Comparison of ENCODE assay signal across 21 cellular contexts in genomic region chr12:7916936-7917335, GRCh38. TPM values are rescaled to one million over a fixed set of nuclear protein-coding genes. Genes with fewer than 3 reads are reported as not detected.
DNase-seq lines count a peak whose midpoint lies in the region; ATAC-seq, FAIRE-seq and TF ChIP-seq lines count a peak whose summit lies in the region.
"Had no signal": no experiment of that assay in that cellular context is flagged by ENCODE, and none has a peak within 500 bp of the region (broad histone marks: within the 10 kb centered on the region; RNA-seq: fewer than 3 reads in every experiment).

No MANE protein-coding gene starts in this region.

- no peak overlapping the region for H3K9ac ChIP-seq in HepG2 (ENCODE audit: insufficient read depth, low read depth, low read length)

- BruUV-seq in HepG2 (replicated peaks; lab: Mats Ljungman, UMichigan), result no TSS peak

- 50% methylated on average over 1 of the region's 1 CpG for WGBS in HepG2 (ENCODE audit: low lambda C conversion rate)

- peaks cover 31% of the 10 kb centered on the region for H3K4me1 ChIP-seq in HepG2 (ENCODE audit: insufficient read depth, low read length)
- H3K4me1 ChIP-seq: BE2C had no signal

- peaks cover 41 to 58% of the 10 kb centered on the region in 2 donors for H3K4me1 Mint-ChIP-seq in natural killer cell
- H3K4me1 Mint-ChIP-seq in natural killer cell treated with Interleukin-12 subunit alpha and Interleukin-12 subunit beta and Interleukin-15 and Interleukin-18, amount 100 ng/mL, for 72 hours (ENCODE audit: low read depth in 2 of 2), result peaks cover 35 to 41% of the 10 kb centered on the region in 2 donors
- H3K4me1 Mint-ChIP-seq in T-helper 17 cell, result peaks cover 22% of the 10 kb centered on the region
- H3K4me1 Mint-ChIP-seq in type B pancreatic cell (ENCODE audit: unreplicated experiment), result no peaks in the 10 kb centered on the region

- TF ChIP-seq EP300 in HepG2 (IDR thresholded peaks at IDR 0.05; ENCODE audit: low read depth in 2 of 2, low read length in 2 of 2) (no peak), HepG2 (CRISPR knock-in tag; IDR thresholded peaks at IDR 0.05; ENCODE audit: borderline replicate concordance) (no peak)

- no peak for TF ChIP-seq RAD21 in HepG2 (CRISPR knock-in tag; IDR thresholded peaks at IDR 0.05)

- ATAC-seq in natural killer cell (no peak), T-helper 17 cell (peak; percentile 10), HepG2 (peak; percentile 65), GM21367 (IDR thresholded peaks at IDR 0.05; ENCODE audit: unreplicated experiment) (no peak)
- no peak for ATAC-seq in natural killer cell treated with Interleukin-12 subunit alpha and Interleukin-12 subunit beta and Interleukin-15 and Interleukin-18, amount 100 ng/mL, for 72 hours
- ATAC-seq: esophagus mucosa had no signal

- H3K9me3 ChIP-seq in T-helper 17 cell (ENCODE audit: control insufficient read depth, low read length, poor library complexity, severe bottlenecking) (no peaks in the 10 kb centered on the region), HepG2 (ENCODE audit: low read length) (no peaks in the 10 kb centered on the region)
- H3K9me3 ChIP-seq: BE2C, MG63 had no signal

- peaks cover 4% of the 10 kb centered on the region; the same call in 1 of the 2 replicates for H4K20me1 ChIP-seq in HepG2 (ENCODE audit: insufficient read depth, low read length)

- CTCF ChIA-PET in HepG2 (lab: Yijun Ruan, JAX; ENCODE audit: low intra/inter-chr PET ratio, low total read pairs), result no interaction called here

- no peaks in the 10 kb centered on the region for H3K79me2 ChIP-seq in HepG2 (ENCODE audit: insufficient read depth, low read length)

- DNase-seq in natural killer cell, result no peak
- DNase-seq in natural killer cell treated with Interleukin-12 subunit alpha and Interleukin-12 subunit beta and Interleukin-15 and Interleukin-18, amount 100 ng/mL, for 72 hours (ENCODE audit: low spot score), result no peak
- no peak for DNase-seq in T-helper 17 cell
- DNase-seq in HepG2 (ENCODE audit: low spot score), result no peak
- DNase-seq in type B pancreatic cell (ENCODE audit: extremely low spot score, unreplicated experiment), result no peak
- no peak for DNase-seq in stimulated activated CD4-positive, alpha-beta T cell treated with anti-CD3 and anti-CD28 coated beads, Interleukin-1b, Interleukin-23, amount 100 ng/mL, for 48 hours
- no peak for DNase-seq in coronary artery (ENCODE audit: low spot score)
- DNase-seq: activated CD4-positive, alpha-beta T cell treated with anti-CD3 and anti-CD28 coated beads, Interleukin-2, amount 50 U/mL, for 1 hour; BE2C; cerebellar nuclear complex; EL; left cardiac atrium; MG63; NCI-H1436; NCI-H526; nucleus accumbens; stimulated activated CD4-positive, alpha-beta T cell treated with anti-CD3 and anti-CD28 coated beads, Interleukin-4, amount 100 ng/mL, for 24 hours had no signal

- H3K36me3 Mint-ChIP-seq in natural killer cell (no peaks in the 10 kb centered on the region), T-helper 17 cell (ENCODE audit: low read depth) (peaks cover 6% of the 10 kb centered on the region), type B pancreatic cell (peaks cover 39% of the 10 kb centered on the region)
- peaks cover 12% of the 10 kb centered on the region for H3K36me3 Mint-ChIP-seq in natural killer cell treated with Interleukin-12 subunit alpha and Interleukin-12 subunit beta and Interleukin-15 and Interleukin-18, amount 100 ng/mL, for 72 hours

- in situ Hi-C loops in HepG2 (cut with HindIII; ENCODE audit: extremely low pct_ligation_motif_present, low pct_unique_long_range_greater_than_20kb), result no loop called here

- peak overlapping the region; percentile 76 for H3K4me3 Mint-ChIP-seq in natural killer cell
- no peak overlapping the region for H3K4me3 Mint-ChIP-seq in natural killer cell treated with Interleukin-12 subunit alpha and Interleukin-12 subunit beta and Interleukin-15 and Interleukin-18, amount 100 ng/mL, for 72 hours
- H3K4me3 Mint-ChIP-seq in T-helper 17 cell, result peak overlapping the region; percentile 43
- H3K4me3 Mint-ChIP-seq in type B pancreatic cell, result no peak overlapping the region

- H3K4me3 ChIP-seq in HepG2 (replicated peaks in 1 of 3; ENCODE audit: insufficient read depth in 1 of 3, low read depth in 2 of 3, low read length in 3 of 3), result no peak overlapping the region
- no peak overlapping the region for H3K4me3 ChIP-seq in coronary artery
- H3K4me3 ChIP-seq: MG63 had no signal

- H3K27ac ChIP-seq in HepG2 (ENCODE audit: extremely low read length, insufficient read depth, low read length), result no peak overlapping the region
- H3K27ac ChIP-seq in coronary artery, result no peak overlapping the region
- H3K27ac ChIP-seq: RWPE1 had no signal

- H3K4me2 ChIP-seq in HepG2 (ENCODE audit: low read depth, low read length), result no peak overlapping the region

- no peaks in the 10 kb centered on the region for H3K27me3 ChIP-seq in HepG2 (ENCODE audit: control insufficient read depth in 1 of 2, insufficient read depth in 2 of 2, low read length in 2 of 2)
- H3K27me3 ChIP-seq: BE2C, MG63 had no signal

- intact Hi-C loops in natural killer cell (cut with micrococcal nuclease) (no loop called here), HepG2 (cut with micrococcal nuclease; ENCODE audit: unreplicated experiment) (no loop called here)

- peaks cover 2 to 10% of the 10 kb centered on the region in 2 experiments; a peak in 4 of 5 replicates for H3K36me3 ChIP-seq in HepG2 (replicated peaks in 1 of 2; ENCODE audit: control insufficient read depth in 1 of 2, insufficient read depth in 2 of 2, low read length in 2 of 2)
- H3K36me3 ChIP-seq: BE2C, MG63 had no signal

- H3K27me3 Mint-ChIP-seq in natural killer cell (ENCODE audit: low read depth in 2 of 2) (no peaks in the 10 kb centered on the region), T-helper 17 cell (no peaks in the 10 kb centered on the region), type B pancreatic cell (no peaks in the 10 kb centered on the region)
- no peaks in the 10 kb centered on the region for H3K27me3 Mint-ChIP-seq in natural killer cell treated with Interleukin-12 subunit alpha and Interleukin-12 subunit beta and Interleukin-15 and Interleukin-18, amount 100 ng/mL, for 72 hours

- FAIRE-seq in HepG2 (lab: Jason Lieb, UNC), result no peak

- H3K27ac Mint-ChIP-seq in natural killer cell, result peak overlapping the region; percentile 54 to 77
- H3K27ac Mint-ChIP-seq in natural killer cell treated with Interleukin-12 subunit alpha and Interleukin-12 subunit beta and Interleukin-15 and Interleukin-18, amount 100 ng/mL, for 72 hours, result peak overlapping the region in 1 of 2 donors; percentile 23
- H3K27ac Mint-ChIP-seq in T-helper 17 cell, result peak overlapping the region; percentile 90
- peak overlapping the region; percentile 80 for H3K27ac Mint-ChIP-seq in type B pancreatic cell

- H3K9me3 Mint-ChIP-seq in natural killer cell, result no peaks in the 10 kb centered on the region
- no peaks in the 10 kb centered on the region for H3K9me3 Mint-ChIP-seq in natural killer cell treated with Interleukin-12 subunit alpha and Interleukin-12 subunit beta and Interleukin-15 and Interleukin-18, amount 100 ng/mL, for 72 hours
- H3K9me3 Mint-ChIP-seq in type B pancreatic cell, result no peaks in the 10 kb centered on the region

- H2AFZ ChIP-seq in HepG2 (ENCODE audit: low read length), result no peak overlapping the region

- POLR2A ChIA-PET in HepG2 (lab: Yijun Ruan, JAX), result no interaction called here

- TF ChIP-seq CTCF in natural killer cell (IDR thresholded peaks at IDR 0.05) (no peak), HepG2 (CRISPR knock-in tag; IDR thresholded peaks at IDR 0.05) (no peak), type B pancreatic cell (conservative IDR thresholded peaks at IDR 0.05) (no peak), coronary artery (IDR thresholded peaks at IDR 0.05) (no peak)

- peak in 1 of 2 experiments; percentile 38; a peak in 1 of 4 replicates for TF ChIP-seq POLR2A in HepG2 (IDR thresholded peaks at IDR 0.05; ENCODE audit: insufficient read depth in 1 of 2, low read depth in 2 of 2, low read length in 2 of 2)

RNA-seq across cellular contexts. Expression of gene SLC2A3, which starts 19.1 kb away (rescaled TPM):
- total RNA-seq in natural killer cell, result 100 to 1,000 TPM; 406 to 534 (median 427) TPM
- total RNA-seq in natural killer cell treated with Interleukin-12 subunit alpha and Interleukin-12 subunit beta and Interleukin-15 and Interleukin-18, amount 100 ng/mL, for 72 hours, result 100 to 1,000 TPM; 250 to 356 TPM
- 100 to 1,000 TPM; 689 to 766 TPM for total RNA-seq in T-helper 17 cell
- 22.6 and 39.3 TPM in 2 replicates for total RNA-seq in HepG2 (2016; rRNA removed; fragmentation: Illumina TruSeq; extraction: Trizol)
- total RNA-seq in HepG2 (2016; cell fraction: cytosol; rRNA removed; fragmentation: Illumina TruSeq; extraction: Trizol; ENCODE audit: low read depth), result 4.1 and 6.1 TPM in 2 replicates
- total RNA-seq in HepG2 (2016; cell fraction: insoluble cytoplasmic fraction; rRNA removed; fragmentation: Illumina TruSeq; extraction: Trizol), result 23.5 and 38.0 TPM in 2 replicates
- 8.7 and 10.8 TPM in 2 replicates for total RNA-seq in HepG2 (2016; cell fraction: membrane; rRNA removed; fragmentation: Illumina TruSeq; extraction: Trizol)
- total RNA-seq in HepG2 (2016; cell fraction: nucleus; rRNA removed; fragmentation: Illumina TruSeq; extraction: Trizol), result 44.8 and 53.2 TPM in 2 replicates
- 282 and 580 TPM in 2 replicates for polyA plus RNA-seq in HepG2 (2011; rRNA removed)
- polyA plus RNA-seq in HepG2 (2011; cell fraction: cytosol; rRNA removed), result 309 and 461 TPM in 2 replicates
- 109 and 185 TPM in 2 replicates for polyA plus RNA-seq in HepG2 (2011; cell fraction: nucleus; rRNA removed)
- 113 and 491 TPM in 2 replicates for polyA plus RNA-seq in HepG2 (2012)
- 1.8 and 2.1 TPM in 2 replicates for polyA plus RNA-seq in HepG2 (2016; cell fraction: cytosol; fragmentation: Illumina TruSeq; extraction: Trizol; ENCODE audit: low read depth)
- polyA plus RNA-seq in HepG2 (2016; cell fraction: insoluble cytoplasmic fraction; fragmentation: Illumina TruSeq; extraction: Trizol; ENCODE audit: low read depth), result 10.2 and 12.0 TPM in 2 replicates
- polyA plus RNA-seq in HepG2 (2016; cell fraction: membrane; fragmentation: Illumina TruSeq; extraction: Trizol; ENCODE audit: low read depth), result 3.1 and 4.6 TPM in 2 replicates
- 49.3 and 51.9 TPM in 2 replicates for polyA plus RNA-seq in HepG2 (2016; cell fraction: nucleus; fragmentation: Illumina TruSeq; extraction: Trizol; ENCODE audit: insufficient read depth, low read depth)
- 79.9 and 1,387 TPM in 2 replicates for polyA minus RNA-seq in HepG2 (2011; rRNA and poly(A)+ RNA removed; ENCODE audit: low replicate concordance)
- polyA minus RNA-seq in HepG2 (2011; cell fraction: cytosol; rRNA and poly(A)+ RNA removed), result 227 and 431 TPM in 2 replicates
- polyA minus RNA-seq in HepG2 (2011; cell fraction: nucleus; rRNA and poly(A)+ RNA removed), result 200 and 331 TPM in 2 replicates
- 214 and 2,005 TPM in 2 replicates for total RNA-seq in type B pancreatic cell (ENCODE audit: low replicate concordance)

RNA-seq across cellular contexts. Expression of gene SLC2A14, which starts 44.2 kb away (rescaled TPM):
- total RNA-seq in natural killer cell, result 1 to 10 TPM in 1 of 3 donors, under 1 TPM in 2; 0.12 to 7.9 (median 0.25) TPM
- 10 to 100 TPM in 1 of 2 donors, not detected in 1; 10.3 TPM for total RNA-seq in natural killer cell treated with Interleukin-12 subunit alpha and Interleukin-12 subunit beta and Interleukin-15 and Interleukin-18, amount 100 ng/mL, for 72 hours
- 1 to 10 TPM in 1 of 2 donors, under 1 TPM in 1; 0.17 to 6.4 TPM for total RNA-seq in T-helper 17 cell
- 6.6 and 7.7 TPM in 2 replicates for total RNA-seq in HepG2 (2016; rRNA removed; fragmentation: Illumina TruSeq; extraction: Trizol)
- total RNA-seq in HepG2 (2016; cell fraction: cytosol; rRNA removed; fragmentation: Illumina TruSeq; extraction: Trizol; ENCODE audit: low read depth), result 3.1 and 3.3 TPM in 2 replicates
- 4.0 and 7.7 TPM in 2 replicates for total RNA-seq in HepG2 (2016; cell fraction: insoluble cytoplasmic fraction; rRNA removed; fragmentation: Illumina TruSeq; extraction: Trizol)
- total RNA-seq in HepG2 (2016; cell fraction: membrane; rRNA removed; fragmentation: Illumina TruSeq; extraction: Trizol), result 3.2 TPM in 2 replicates
- total RNA-seq in HepG2 (2016; cell fraction: nucleus; rRNA removed; fragmentation: Illumina TruSeq; extraction: Trizol), result 7.9 and 9.0 TPM in 2 replicates
- polyA plus RNA-seq in HepG2 (2011; rRNA removed), result 30.5 and 39.0 TPM in 2 replicates
- polyA plus RNA-seq in HepG2 (2011; cell fraction: cytosol; rRNA removed), result 24.0 and 28.8 TPM in 2 replicates
- polyA plus RNA-seq in HepG2 (2011; cell fraction: nucleus; rRNA removed), result 49.2 and 50.3 TPM in 2 replicates
- 11.2 and 16.0 TPM in 2 replicates for polyA plus RNA-seq in HepG2 (2012)
- 0.50 and 0.70 TPM in 2 replicates for polyA plus RNA-seq in HepG2 (2016; cell fraction: cytosol; fragmentation: Illumina TruSeq; extraction: Trizol; ENCODE audit: low read depth)
- 4.1 and 5.4 TPM in 2 replicates for polyA plus RNA-seq in HepG2 (2016; cell fraction: insoluble cytoplasmic fraction; fragmentation: Illumina TruSeq; extraction: Trizol; ENCODE audit: low read depth)
- polyA plus RNA-seq in HepG2 (2016; cell fraction: membrane; fragmentation: Illumina TruSeq; extraction: Trizol; ENCODE audit: low read depth), result 1.4 and 1.5 TPM in 2 replicates
- 21.8 and 24.7 TPM in 2 replicates for polyA plus RNA-seq in HepG2 (2016; cell fraction: nucleus; fragmentation: Illumina TruSeq; extraction: Trizol; ENCODE audit: insufficient read depth, low read depth)
- polyA minus RNA-seq in HepG2 (2011; rRNA and poly(A)+ RNA removed; ENCODE audit: low replicate concordance), result 0.09 and 35.8 TPM in 2 replicates
- polyA minus RNA-seq in HepG2 (2011; cell fraction: cytosol; rRNA and poly(A)+ RNA removed), result 11.6 and 14.8 TPM in 2 replicates
- 25.6 and 26.0 TPM in 2 replicates for polyA minus RNA-seq in HepG2 (2011; cell fraction: nucleus; rRNA and poly(A)+ RNA removed)
- total RNA-seq in type B pancreatic cell (ENCODE audit: low replicate concordance), result 7.0 and 50.0 TPM in 2 replicates
- total RNA-seq: esophagus mucosa had no signal
- polyA plus RNA-seq: aorta had no signal

Comparison
In these comparisons a context has a peak if more than half of its experiments do, and no peak if none do; other contexts are left out.
1. H3K4me3 Mint-ChIP-seq: peak in natural killer cell (single experiment) and T-helper 17 cell (single experiment); none in natural killer cell treated with Interleukin-12 subunit alpha and Interleukin-12 subunit beta and Interleukin-15 and Interleukin-18, amount 100 ng/mL, for 72 hours (single experiment) and type B pancreatic cell (single experiment).
2. ATAC-seq: peak in T-helper 17 cell (single experiment) and HepG2 (single experiment); none in natural killer cell (0 of 3), natural killer cell treated with Interleukin-12 subunit alpha and Interleukin-12 subunit beta and Interleukin-15 and Interleukin-18, amount 100 ng/mL, for 72 hours (0 of 2) and GM21367 (single experiment).